ENCODE assay signal across 8 cellular contexts in genomic region chr3:196867507-196868296, GRCh38. TPM values are rescaled to one million over a fixed set of nuclear protein-coding genes. Genes with fewer than 3 reads are reported as not detected.
DNase-seq lines count a peak whose midpoint lies in the region; ATAC-seq and TF ChIP-seq lines count a peak whose summit lies in the region.

SENP5 (plus strand) TSS chr3:196867920; CDS start chr3:196885182, 17,262 bp downstream.

- peaks cover 4% of the 10 kb centered on the region for H3K36me3 ChIP-seq in suprapubic skin

- peaks cover 22% of the 10 kb centered on the region for H3K4me1 ChIP-seq in suprapubic skin

- H3K4me3 ChIP-seq in GM12864 (ENCODE audit: low read depth, low read length) = peak within 1 kb of the TSS; percentile 99
- H3K4me3 ChIP-seq in suprapubic skin = peak within 1 kb of the TSS; percentile 95

- peak; percentile 90 for ATAC-seq in HG02678 (IDR thresholded peaks at IDR 0.05; ENCODE audit: unreplicated experiment)
- peak; percentile 95 to 98 for ATAC-seq in activated naive CD4-positive, alpha-beta T cell treated with anti-CD3 and anti-CD28 coated beads, Interleukin-2, amount 50 U/mL, for 72 hours

- no peaks in the 10 kb centered on the region for H3K27me3 ChIP-seq in suprapubic skin

- DNase-seq in GM12864 (ENCODE audit: low read depth) (peak; percentile 61), NCI-H1105 (lab: John Stamatoyannopoulos, UW) (peak; percentile 96), SKM-1 (lab: John Stamatoyannopoulos, UW; ENCODE audit: unreplicated experiment) (peak; percentile 53), glomerular endothelial cell (ENCODE audit: extremely low read depth, low read depth, low spot score) (peak; percentile 14), occipital lobe (lab: John Stamatoyannopoulos, UW) (peak; percentile 86), suprapubic skin (ENCODE audit: low spot score in 2 of 2) (peak; percentile 90 to 92)
- DNase-seq in activated naive CD4-positive, alpha-beta T cell treated with anti-CD3 and anti-CD28 coated beads, Interleukin-2, amount 50 U/mL, for 72 hours (ENCODE audit: low spot score in 2 of 2) = peak; percentile 86 to 91

- no peaks in the 10 kb centered on the region for H3K9me3 Mint-ChIP-seq in activated naive CD4-positive, alpha-beta T cell treated with anti-CD3 and anti-CD28 coated beads, Interleukin-2, amount 50 U/mL, for 72 hours

- no peak for TF ChIP-seq EP300 in suprapubic skin (IDR thresholded peaks at IDR 0.05)

- peak; percentile 90 to 93 for TF ChIP-seq POLR2A in suprapubic skin (IDR thresholded peaks at IDR 0.05)

- no peaks in the 10 kb centered on the region for H3K9me3 ChIP-seq in suprapubic skin

- TF ChIP-seq CTCF in GM12864 (IDR thresholded peaks at IDR 0.05; ENCODE audit: low read depth, low read length, missing control alignments) (no peak), suprapubic skin (IDR thresholded peaks at IDR 0.05) (no peak)

- WGBS in suprapubic skin = 1% methylated on average over 40 of the region's 93 CpGs

- H3K27ac Mint-ChIP-seq in activated naive CD4-positive, alpha-beta T cell treated with anti-CD3 and anti-CD28 coated beads, Interleukin-2, amount 50 U/mL, for 72 hours = peak within 1 kb of the TSS; percentile 94 to 96

- H3K27ac ChIP-seq in suprapubic skin = peak within 1 kb of the TSS; percentile 96

- peaks cover 5 to 7% of the 10 kb centered on the region in 2 donors for H3K36me3 Mint-ChIP-seq in activated naive CD4-positive, alpha-beta T cell treated with anti-CD3 and anti-CD28 coated beads, Interleukin-2, amount 50 U/mL, for 72 hours

RNA-seq across cellular contexts. Expression of gene SENP5, which starts in this region (rescaled TPM):
- 10 to 100 TPM; 29.1 to 37.0 TPM for total RNA-seq in activated naive CD4-positive, alpha-beta T cell treated with anti-CD3 and anti-CD28 coated beads, Interleukin-2, amount 50 U/mL, for 72 hours
- 30.8 and 31.1 TPM in 2 replicates for total RNA-seq in glomerular endothelial cell
- total RNA-seq in occipital lobe = 86.3 TPM
- 100 to 1,000 TPM in 1 of 4 donors, 10 to 100 TPM in 3; 34.9 to 112 (median 37.7) TPM for total RNA-seq in suprapubic skin

Comparison
In these comparisons a context has a peak if more than half of its experiments do, and no peak if none do; other contexts are left out.
1. Peak in every context shown above with its lines: DNase-seq, ATAC-seq, H3K4me3 ChIP-seq and H3K27ac ChIP-seq.
2. DNase-seq: peak in every context shown above with its lines; median percentile 96 in NCI-H1105; 91 in suprapubic skin; 88 in activated naive CD4-positive, alpha-beta T cell treated with anti-CD3 and anti-CD28 coated beads, Interleukin-2, amount 50 U/mL, for 72 hours; 86 in occipital lobe; 61 in GM12864; 53 in SKM-1; 14 in glomerular endothelial cell.